ENCODE assay signal across 1 cellular context in the genomic region with DNA sequence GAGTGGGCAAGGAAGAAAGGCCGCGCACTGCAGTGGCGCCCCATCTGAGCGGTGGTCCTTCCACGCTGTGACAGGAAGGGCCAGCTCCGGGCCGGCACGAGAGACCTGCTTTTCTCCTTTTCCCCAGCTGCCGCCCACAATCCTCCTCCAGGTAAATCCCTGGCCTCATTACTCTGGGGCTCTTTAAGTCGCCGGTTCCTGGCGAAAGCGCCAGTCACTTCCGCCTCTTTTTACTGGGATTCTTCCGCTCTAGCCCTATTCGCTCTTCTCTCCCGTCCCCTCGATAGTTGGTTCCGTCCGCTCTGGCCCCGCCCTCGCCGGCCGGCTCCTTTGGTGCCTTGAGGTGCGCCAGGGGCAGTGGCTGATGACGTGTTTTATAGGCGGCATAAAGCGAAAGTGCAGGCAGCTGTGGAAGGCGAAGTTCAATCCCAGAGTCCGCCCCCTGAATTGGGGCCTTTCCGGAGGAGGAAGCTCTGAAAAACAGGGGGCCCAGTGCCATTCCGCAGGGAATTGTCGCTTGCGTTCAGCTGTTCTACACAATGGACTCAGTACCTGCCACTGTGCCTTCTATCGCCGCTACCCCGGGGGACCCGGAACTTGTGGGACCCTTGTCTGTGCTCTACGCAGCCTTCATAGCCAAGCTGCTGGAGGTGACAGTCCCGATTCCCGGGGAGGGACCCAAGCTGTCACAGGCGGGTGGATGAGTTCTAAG.
TF ChIP-seq lines count a peak whose summit lies in the region.

No MANE protein-coding gene starts in this region.

TF ChIP-seq in GM12878, 131 proteins besides CTCF, POLR2A, EP300 and RAD21 (continued from another document and continues in another):
- TF ChIP-seq CBX3 (IDR thresholded peaks at IDR 0.05; ENCODE audit: borderline replicate concordance, low read depth), result no peak
- no peak; the same call in 1 of the 2 replicates for TF ChIP-seq TARDBP (IDR thresholded peaks at IDR 0.05; ENCODE audit: borderline replicate concordance)
- no peak for TF ChIP-seq MYC (IDR thresholded peaks at IDR 0.05; ENCODE audit: insufficient read depth, insufficient read length, insufficient replicate concordance, low read length, severe bottlenecking)
- no peak for TF ChIP-seq SUZ12 (IDR thresholded peaks at IDR 0.05; ENCODE audit: unreplicated experiment)
- TF ChIP-seq SMC3 (IDR thresholded peaks at IDR 0.05; ENCODE audit: borderline replicate concordance, low read length), result 0 out of 2 replicates have a peak, but pooled peaks have one; percentile 5
- peak; percentile 86 to 88; a peak in 3 of 4 replicates for TF ChIP-seq BHLHE40 (IDR thresholded peaks at IDR 0.05; ENCODE audit: borderline replicate concordance in 1 of 2, low read depth in 2 of 2, low read length in 1 of 2)
- TF ChIP-seq CEBPB (IDR thresholded peaks at IDR 0.05; ENCODE audit: borderline replicate concordance in 1 of 2, low read depth in 2 of 2, low read length in 2 of 2), result no peak
- TF ChIP-seq, protein P1, sequence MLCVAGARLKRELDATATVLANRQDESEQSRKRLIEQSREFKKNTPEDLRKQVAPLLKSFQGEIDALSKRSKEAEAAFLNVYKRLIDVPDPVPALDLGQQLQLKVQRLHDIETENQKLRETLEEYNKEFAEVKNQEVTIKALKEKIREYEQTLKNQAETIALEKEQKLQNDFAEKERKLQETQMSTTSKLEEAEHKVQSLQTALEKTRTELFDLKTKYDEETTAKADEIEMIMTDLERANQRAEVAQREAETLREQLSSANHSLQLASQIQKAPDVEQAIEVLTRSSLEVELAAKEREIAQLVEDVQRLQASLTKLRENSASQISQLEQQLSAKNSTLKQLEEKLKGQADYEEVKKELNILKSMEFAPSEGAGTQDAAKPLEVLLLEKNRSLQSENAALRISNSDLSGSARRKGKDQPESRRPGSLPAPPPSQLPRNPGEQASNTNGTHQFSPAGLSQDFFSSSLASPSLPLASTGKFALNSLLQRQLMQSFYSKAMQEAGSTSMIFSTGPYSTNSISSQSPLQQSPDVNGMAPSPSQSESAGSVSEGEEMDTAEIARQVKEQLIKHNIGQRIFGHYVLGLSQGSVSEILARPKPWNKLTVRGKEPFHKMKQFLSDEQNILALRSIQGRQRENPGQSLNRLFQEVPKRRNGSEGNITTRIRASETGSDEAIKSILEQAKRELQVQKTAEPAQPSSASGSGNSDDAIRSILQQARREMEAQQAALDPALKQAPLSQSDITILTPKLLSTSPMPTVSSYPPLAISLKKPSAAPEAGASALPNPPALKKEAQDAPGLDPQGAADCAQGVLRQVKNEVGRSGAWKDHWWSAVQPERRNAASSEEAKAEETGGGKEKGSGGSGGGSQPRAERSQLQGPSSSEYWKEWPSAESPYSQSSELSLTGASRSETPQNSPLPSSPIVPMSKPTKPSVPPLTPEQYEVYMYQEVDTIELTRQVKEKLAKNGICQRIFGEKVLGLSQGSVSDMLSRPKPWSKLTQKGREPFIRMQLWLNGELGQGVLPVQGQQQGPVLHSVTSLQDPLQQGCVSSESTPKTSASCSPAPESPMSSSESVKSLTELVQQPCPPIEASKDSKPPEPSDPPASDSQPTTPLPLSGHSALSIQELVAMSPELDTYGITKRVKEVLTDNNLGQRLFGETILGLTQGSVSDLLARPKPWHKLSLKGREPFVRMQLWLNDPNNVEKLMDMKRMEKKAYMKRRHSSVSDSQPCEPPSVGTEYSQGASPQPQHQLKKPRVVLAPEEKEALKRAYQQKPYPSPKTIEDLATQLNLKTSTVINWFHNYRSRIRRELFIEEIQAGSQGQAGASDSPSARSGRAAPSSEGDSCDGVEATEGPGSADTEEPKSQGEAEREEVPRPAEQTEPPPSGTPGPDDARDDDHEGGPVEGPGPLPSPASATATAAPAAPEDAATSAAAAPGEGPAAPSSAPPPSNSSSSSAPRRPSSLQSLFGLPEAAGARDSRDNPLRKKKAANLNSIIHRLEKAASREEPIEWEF (IDR thresholded peaks at IDR 0.05; ENCODE audit: insufficient replicate concordance, low read depth, low read length), result no peak
- no peak for TF ChIP-seq RCOR1 (conservative IDR thresholded peaks at IDR 0.05; ENCODE audit: low read depth, low read length)
- TF ChIP-seq PML (IDR thresholded peaks at IDR 0.05; ENCODE audit: low read length), result peak; percentile 96
- no peak for TF ChIP-seq SUPT20H (IDR thresholded peaks at IDR 0.05; ENCODE audit: borderline replicate concordance, control insufficient read depth, low read depth, low read length)
- TF ChIP-seq, protein P2, sequence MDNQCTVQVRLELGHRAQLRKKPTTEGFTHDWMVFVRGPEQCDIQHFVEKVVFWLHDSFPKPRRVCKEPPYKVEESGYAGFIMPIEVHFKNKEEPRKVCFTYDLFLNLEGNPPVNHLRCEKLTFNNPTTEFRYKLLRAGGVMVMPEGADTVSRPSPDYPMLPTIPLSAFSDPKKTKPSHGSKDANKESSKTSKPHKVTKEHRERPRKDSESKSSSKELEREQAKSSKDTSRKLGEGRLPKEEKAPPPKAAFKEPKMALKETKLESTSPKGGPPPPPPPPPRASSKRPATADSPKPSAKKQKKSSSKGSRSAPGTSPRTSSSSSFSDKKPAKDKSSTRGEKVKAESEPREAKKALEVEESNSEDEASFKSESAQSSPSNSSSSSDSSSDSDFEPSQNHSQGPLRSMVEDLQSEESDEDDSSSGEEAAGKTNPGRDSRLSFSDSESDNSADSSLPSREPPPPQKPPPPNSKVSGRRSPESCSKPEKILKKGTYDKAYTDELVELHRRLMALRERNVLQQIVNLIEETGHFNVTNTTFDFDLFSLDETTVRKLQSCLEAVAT (IDR thresholded peaks at IDR 0.05), result peak; percentile 78
- TF ChIP-seq, protein P3, sequence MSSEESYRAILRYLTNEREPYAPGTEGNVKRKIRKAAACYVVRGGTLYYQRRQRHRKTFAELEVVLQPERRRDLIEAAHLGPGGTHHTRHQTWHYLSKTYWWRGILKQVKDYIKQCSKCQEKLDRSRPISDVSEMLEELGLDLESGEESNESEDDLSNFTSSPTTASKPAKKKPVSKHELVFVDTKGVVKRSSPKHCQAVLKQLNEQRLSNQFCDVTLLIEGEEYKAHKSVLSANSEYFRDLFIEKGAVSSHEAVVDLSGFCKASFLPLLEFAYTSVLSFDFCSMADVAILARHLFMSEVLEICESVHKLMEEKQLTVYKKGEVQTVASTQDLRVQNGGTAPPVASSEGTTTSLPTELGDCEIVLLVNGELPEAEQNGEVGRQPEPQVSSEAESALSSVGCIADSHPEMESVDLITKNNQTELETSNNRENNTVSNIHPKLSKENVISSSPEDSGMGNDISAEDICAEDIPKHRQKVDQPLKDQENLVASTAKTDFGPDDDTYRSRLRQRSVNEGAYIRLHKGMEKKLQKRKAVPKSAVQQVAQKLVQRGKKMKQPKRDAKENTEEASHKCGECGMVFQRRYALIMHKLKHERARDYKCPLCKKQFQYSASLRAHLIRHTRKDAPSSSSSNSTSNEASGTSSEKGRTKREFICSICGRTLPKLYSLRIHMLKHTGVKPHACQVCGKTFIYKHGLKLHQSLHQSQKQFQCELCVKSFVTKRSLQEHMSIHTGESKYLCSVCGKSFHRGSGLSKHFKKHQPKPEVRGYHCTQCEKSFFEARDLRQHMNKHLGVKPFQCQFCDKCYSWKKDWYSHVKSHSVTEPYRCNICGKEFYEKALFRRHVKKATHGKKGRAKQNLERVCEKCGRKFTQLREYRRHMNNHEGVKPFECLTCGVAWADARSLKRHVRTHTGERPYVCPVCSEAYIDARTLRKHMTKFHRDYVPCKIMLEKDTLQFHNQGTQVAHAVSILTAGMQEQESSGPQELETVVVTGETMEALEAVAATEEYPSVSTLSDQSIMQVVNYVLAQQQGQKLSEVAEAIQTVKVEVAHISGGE (CRISPR knock-in tag; IDR thresholded peaks at IDR 0.05), result 0 out of 2 replicates have a peak, but pooled peaks have one; percentile 5
- 0 out of 2 replicates have a peak, but pooled peaks have one; percentile 22 for TF ChIP-seq MTA2 (IDR thresholded peaks at IDR 0.05; ENCODE audit: low read depth)
- TF ChIP-seq, protein P4, sequence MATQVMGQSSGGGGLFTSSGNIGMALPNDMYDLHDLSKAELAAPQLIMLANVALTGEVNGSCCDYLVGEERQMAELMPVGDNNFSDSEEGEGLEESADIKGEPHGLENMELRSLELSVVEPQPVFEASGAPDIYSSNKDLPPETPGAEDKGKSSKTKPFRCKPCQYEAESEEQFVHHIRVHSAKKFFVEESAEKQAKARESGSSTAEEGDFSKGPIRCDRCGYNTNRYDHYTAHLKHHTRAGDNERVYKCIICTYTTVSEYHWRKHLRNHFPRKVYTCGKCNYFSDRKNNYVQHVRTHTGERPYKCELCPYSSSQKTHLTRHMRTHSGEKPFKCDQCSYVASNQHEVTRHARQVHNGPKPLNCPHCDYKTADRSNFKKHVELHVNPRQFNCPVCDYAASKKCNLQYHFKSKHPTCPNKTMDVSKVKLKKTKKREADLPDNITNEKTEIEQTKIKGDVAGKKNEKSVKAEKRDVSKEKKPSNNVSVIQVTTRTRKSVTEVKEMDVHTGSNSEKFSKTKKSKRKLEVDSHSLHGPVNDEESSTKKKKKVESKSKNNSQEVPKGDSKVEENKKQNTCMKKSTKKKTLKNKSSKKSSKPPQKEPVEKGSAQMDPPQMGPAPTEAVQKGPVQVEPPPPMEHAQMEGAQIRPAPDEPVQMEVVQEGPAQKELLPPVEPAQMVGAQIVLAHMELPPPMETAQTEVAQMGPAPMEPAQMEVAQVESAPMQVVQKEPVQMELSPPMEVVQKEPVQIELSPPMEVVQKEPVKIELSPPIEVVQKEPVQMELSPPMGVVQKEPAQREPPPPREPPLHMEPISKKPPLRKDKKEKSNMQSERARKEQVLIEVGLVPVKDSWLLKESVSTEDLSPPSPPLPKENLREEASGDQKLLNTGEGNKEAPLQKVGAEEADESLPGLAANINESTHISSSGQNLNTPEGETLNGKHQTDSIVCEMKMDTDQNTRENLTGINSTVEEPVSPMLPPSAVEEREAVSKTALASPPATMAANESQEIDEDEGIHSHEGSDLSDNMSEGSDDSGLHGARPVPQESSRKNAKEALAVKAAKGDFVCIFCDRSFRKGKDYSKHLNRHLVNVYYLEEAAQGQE (IDR thresholded peaks at IDR 0.05; ENCODE audit: low read depth, low read length), result no peak
- TF ChIP-seq TCF12 (IDR thresholded peaks at IDR 0.05; ENCODE audit: low read depth, low read length), result peak; percentile 73
- TF ChIP-seq RBBP5 (conservative IDR thresholded peaks at IDR 0.05), result peak; percentile 68; the same call in 1 of the 2 replicates
- TF ChIP-seq RFX5 (IDR thresholded peaks at IDR 0.05; ENCODE audit: low read depth, low read length), result peak; percentile 60; the same call in 1 of the 2 replicates
- TF ChIP-seq, protein P5, sequence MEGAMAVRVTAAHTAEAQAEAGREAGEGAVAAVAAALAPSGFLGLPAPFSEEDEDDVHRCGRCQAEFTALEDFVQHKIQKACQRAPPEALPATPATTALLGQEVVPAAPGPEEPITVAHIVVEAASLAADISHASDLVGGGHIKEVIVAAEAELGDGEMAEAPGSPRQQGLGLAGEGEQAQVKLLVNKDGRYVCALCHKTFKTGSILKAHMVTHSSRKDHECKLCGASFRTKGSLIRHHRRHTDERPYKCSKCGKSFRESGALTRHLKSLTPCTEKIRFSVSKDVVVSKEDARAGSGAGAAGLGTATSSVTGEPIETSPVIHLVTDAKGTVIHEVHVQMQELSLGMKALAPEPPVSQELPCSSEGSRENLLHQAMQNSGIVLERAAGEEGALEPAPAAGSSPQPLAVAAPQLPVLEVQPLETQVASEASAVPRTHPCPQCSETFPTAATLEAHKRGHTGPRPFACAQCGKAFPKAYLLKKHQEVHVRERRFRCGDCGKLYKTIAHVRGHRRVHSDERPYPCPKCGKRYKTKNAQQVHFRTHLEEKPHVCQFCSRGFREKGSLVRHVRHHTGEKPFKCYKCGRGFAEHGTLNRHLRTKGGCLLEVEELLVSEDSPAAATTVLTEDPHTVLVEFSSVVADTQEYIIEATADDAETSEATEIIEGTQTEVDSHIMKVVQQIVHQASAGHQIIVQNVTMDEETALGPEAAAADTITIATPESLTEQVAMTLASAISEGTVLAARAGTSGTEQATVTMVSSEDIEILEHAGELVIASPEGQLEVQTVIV (IDR thresholded peaks at IDR 0.05; ENCODE audit: borderline replicate concordance, partially characterized antibody), result peak; percentile 77
- TF ChIP-seq SIN3A (IDR thresholded peaks at IDR 0.05; ENCODE audit: low read depth, low read length), result peak; percentile 95
- TF ChIP-seq ETV6 (conservative IDR thresholded peaks at IDR 0.05 in 1 of 2, IDR thresholded peaks at IDR 0.05 in 1 of 2; ENCODE audit: borderline replicate concordance in 1 of 2, low read depth in 1 of 2), result 0 out of 4 replicates have a peak, but pooled peaks of 1 of the 2 experiments have one; percentile 59
- TF ChIP-seq, protein P6, sequence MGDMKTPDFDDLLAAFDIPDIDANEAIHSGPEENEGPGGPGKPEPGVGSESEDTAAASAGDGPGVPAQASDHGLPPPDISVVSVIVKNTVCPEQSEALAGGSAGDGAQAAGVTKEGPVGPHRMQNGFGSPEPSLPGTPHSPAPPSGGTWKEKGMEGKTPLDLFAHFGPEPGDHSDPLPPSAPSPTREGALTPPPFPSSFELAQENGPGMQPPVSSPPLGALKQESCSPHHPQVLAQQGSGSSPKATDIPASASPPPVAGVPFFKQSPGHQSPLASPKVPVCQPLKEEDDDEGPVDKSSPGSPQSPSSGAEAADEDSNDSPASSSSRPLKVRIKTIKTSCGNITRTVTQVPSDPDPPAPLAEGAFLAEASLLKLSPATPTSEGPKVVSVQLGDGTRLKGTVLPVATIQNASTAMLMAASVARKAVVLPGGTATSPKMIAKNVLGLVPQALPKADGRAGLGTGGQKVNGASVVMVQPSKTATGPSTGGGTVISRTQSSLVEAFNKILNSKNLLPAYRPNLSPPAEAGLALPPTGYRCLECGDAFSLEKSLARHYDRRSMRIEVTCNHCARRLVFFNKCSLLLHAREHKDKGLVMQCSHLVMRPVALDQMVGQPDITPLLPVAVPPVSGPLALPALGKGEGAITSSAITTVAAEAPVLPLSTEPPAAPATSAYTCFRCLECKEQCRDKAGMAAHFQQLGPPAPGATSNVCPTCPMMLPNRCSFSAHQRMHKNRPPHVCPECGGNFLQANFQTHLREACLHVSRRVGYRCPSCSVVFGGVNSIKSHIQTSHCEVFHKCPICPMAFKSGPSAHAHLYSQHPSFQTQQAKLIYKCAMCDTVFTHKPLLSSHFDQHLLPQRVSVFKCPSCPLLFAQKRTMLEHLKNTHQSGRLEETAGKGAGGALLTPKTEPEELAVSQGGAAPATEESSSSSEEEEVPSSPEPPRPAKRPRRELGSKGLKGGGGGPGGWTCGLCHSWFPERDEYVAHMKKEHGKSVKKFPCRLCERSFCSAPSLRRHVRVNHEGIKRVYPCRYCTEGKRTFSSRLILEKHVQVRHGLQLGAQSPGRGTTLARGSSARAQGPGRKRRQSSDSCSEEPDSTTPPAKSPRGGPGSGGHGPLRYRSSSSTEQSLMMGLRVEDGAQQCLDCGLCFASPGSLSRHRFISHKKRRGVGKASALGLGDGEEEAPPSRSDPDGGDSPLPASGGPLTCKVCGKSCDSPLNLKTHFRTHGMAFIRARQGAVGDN (IDR thresholded peaks at IDR 0.05), result peak; percentile 39; the same call in 1 of the 2 replicates
- no peak for TF ChIP-seq MEF2A (IDR thresholded peaks at IDR 0.05; ENCODE audit: insufficient read depth, low read depth, low read length)
- peak; percentile 37; the same call in 1 of the 2 replicates for TF ChIP-seq TCF7 (IDR thresholded peaks at IDR 0.05; ENCODE audit: borderline replicate concordance)
- TF ChIP-seq POLR2AphosphoS5 (IDR thresholded peaks at IDR 0.05; ENCODE audit: low read length), result peak; percentile 94
- peak; percentile 74 to 75 for TF ChIP-seq IKZF2 (IDR thresholded peaks at IDR 0.05)
- peak; percentile 79 for TF ChIP-seq GABPA (IDR thresholded peaks at IDR 0.05; ENCODE audit: low read depth)
